ENCODE assay signal across 9 cellular contexts in genomic region chr7:2715341-2716231, GRCh38. TPM values are rescaled to one million over a fixed set of nuclear protein-coding genes. Genes with fewer than 3 reads are reported as not detected.
DNase-seq lines count a peak whose midpoint lies in the region; FAIRE-seq and TF ChIP-seq lines count a peak whose summit lies in the region.
"Had no signal": no experiment of that assay in that cellular context is flagged by ENCODE, and none has a peak within 500 bp of the region (broad histone marks: within the 10 kb centered on the region; RNA-seq: fewer than 3 reads in every experiment).

No MANE protein-coding gene starts in this region.

- H3K4me1 Mint-ChIP-seq in endothelial cell (ENCODE audit: unreplicated experiment) (peaks cover 17% of the 10 kb centered on the region), mesothelial cell of epicardium (peaks cover 31% of the 10 kb centered on the region)

- DNase-seq in stimulated activated CD4-positive, alpha-beta T cell treated with anti-CD3 and anti-CD28 coated beads, Interleukin-15, amount 100 ng/mL, for 48 hours (ENCODE audit: low read depth in 2 of 2), result peak; percentile 47 to 54
- no peak for DNase-seq in stimulated activated CD4-positive, alpha-beta T cell treated with anti-CD3 and anti-CD28 coated beads, Interleukin-12 subunit alpha, Interleukin-12 subunit beta, amount 100 ng/mL, for 4 hours
- peak; percentile 22 to 28 for DNase-seq in activated CD4-positive, alpha-beta T cell treated with anti-CD3 and anti-CD28 coated beads, Interleukin-2, amount 50 U/mL, for 4 hours
- no peak for DNase-seq in endothelial cell (ENCODE audit: low spot score)
- DNase-seq in urothelium cell line (ENCODE audit: low spot score), result no peak
- DNase-seq in mesothelial cell of epicardium (ENCODE audit: low spot score in 2 of 2, unreplicated experiment in 2 of 2), result no peak
- no peak for DNase-seq in T1000 (lab: John Stamatoyannopoulos, UW)
- no peak for DNase-seq in cerebellar nuclear complex (lab: John Stamatoyannopoulos, UW)
- DNase-seq: NCI-H510A treated with DMSO at 0.1 percent for 48 hours had no signal

- H3K27ac Mint-ChIP-seq in endothelial cell (ENCODE audit: unreplicated experiment), result no peak overlapping the region
- H3K27ac Mint-ChIP-seq in mesothelial cell of epicardium, result no peak overlapping the region

- peaks cover 8% of the 10 kb centered on the region for H3K27me3 Mint-ChIP-seq in endothelial cell (ENCODE audit: unreplicated experiment)
- no peaks in the 10 kb centered on the region for H3K27me3 Mint-ChIP-seq in mesothelial cell of epicardium (ENCODE audit: low read depth)

- peaks cover 37% of the 10 kb centered on the region for H3K36me3 Mint-ChIP-seq in endothelial cell (ENCODE audit: low read depth, unreplicated experiment)
- H3K36me3 Mint-ChIP-seq in mesothelial cell of epicardium, result peaks cover 26% of the 10 kb centered on the region

- no peaks in the 10 kb centered on the region for H3K9me3 Mint-ChIP-seq in endothelial cell (ENCODE audit: unreplicated experiment)
- no peaks in the 10 kb centered on the region for H3K9me3 Mint-ChIP-seq in mesothelial cell of epicardium

- no peak for TF ChIP-seq CTCF in endothelial cell (IDR thresholded peaks at IDR 0.05; ENCODE audit: unreplicated experiment)
- TF ChIP-seq CTCF in mesothelial cell of epicardium (IDR thresholded peaks at IDR 0.05; ENCODE audit: unreplicated experiment), result no peak

- H3K4me3 Mint-ChIP-seq in endothelial cell (ENCODE audit: unreplicated experiment) (peak overlapping the region; percentile 31), mesothelial cell of epicardium (no peak overlapping the region)

- peak; percentile 76 for FAIRE-seq in urothelium cell line (lab: Jason Lieb, UNC)

RNA-seq across cellular contexts. Expression of gene AMZ1, which starts 27.6 kb away (rescaled TPM):
- total RNA-seq in endothelial cell (ENCODE audit: unreplicated experiment), result 0.05 TPM
- 0.05 to 0.49 TPM (median 0.13 TPM) in 3 replicates for total RNA-seq in mesothelial cell of epicardium

Comparison
In these comparisons a context has a peak if more than half of its experiments do, and no peak if none do; other contexts are left out.
1. DNase-seq: peak in stimulated activated CD4-positive, alpha-beta T cell treated with anti-CD3 and anti-CD28 coated beads, Interleukin-15, amount 100 ng/mL, for 48 hours (2 of 2) and activated CD4-positive, alpha-beta T cell treated with anti-CD3 and anti-CD28 coated beads, Interleukin-2, amount 50 U/mL, for 4 hours (2 of 2); none in stimulated activated CD4-positive, alpha-beta T cell treated with anti-CD3 and anti-CD28 coated beads, Interleukin-12 subunit alpha, Interleukin-12 subunit beta, amount 100 ng/mL, for 4 hours (single experiment), endothelial cell (single experiment), urothelium cell line (single experiment), mesothelial cell of epicardium (0 of 2), T1000 (single experiment) and cerebellar nuclear complex (0 of 2).